Comparison of ENCODE assay signal across 30 cellular contexts in genomic region chr10:117619710-117620405, GRCh38.
"Had no signal": no experiment of that assay in that cellular context is flagged by ENCODE, and none has a peak within 500 bp of the region (broad histone marks: within the 10 kb centered on the region; RNA-seq: fewer than 3 reads in every experiment).

No MANE protein-coding gene starts in this region.

- H3K27ac Mint-ChIP-seq: activated B cell treated with CpG ODN at 0.5 μM for 24 hours; activated naive CD4-positive, alpha-beta T cell treated with anti-CD3 and anti-CD28 coated beads, Interleukin-2, amount 10 ng/mL, durations not matched to agents 7 days and 5 days; activated naive CD8-positive, alpha-beta T cell treated with anti-CD3 and anti-CD28 coated beads, Interleukin-2, amount 10 ng/mL, durations not matched to agents 7 days and 5 days; activated T-helper 1 cell treated with anti-CD3 and anti-CD28 coated beads, Interleukin-12 subunit alpha, Interleukin-12 subunit beta, Interleukin-2, Interleukin-4 antibody, amounts not matched to agents 30 ng/mL and 10 ng/mL and 1 ng/mL, durations not matched to agents 14 hours and 24 hours and 36 hours; natural killer cell treated with Interleukin-12 subunit alpha and Interleukin-12 subunit beta and Interleukin-15 and Interleukin-18, amount 100 ng/mL, for 72 hours; stimulated activated naive B cell treated with anti-CD40 and anti-IgM and Interleukin-4, amounts not matched to agents 10 μg/mL and 1 μg/mL and 100 μg/mL, for 72 hours; T-helper 17 cell had no signal

- H3K27ac ChIP-seq: epithelial cell of prostate, gastroesophageal sphincter, hepatocyte, left ventricle myocardium inferior, pancreas, prostate gland, sigmoid colon, stomach, suprapubic skin, tibial artery had no signal

- ATAC-seq: gastroesophageal sphincter; mucosa of descending colon; stimulated activated naive B cell treated with anti-CD40 and anti-IgM and Interleukin-4, amounts not matched to agents 10 μg/mL and 1 μg/mL and 100 μg/mL, for 72 hours; T-helper 17 cell had no signal

- H3K36me3 Mint-ChIP-seq: activated naive CD4-positive, alpha-beta T cell treated with anti-CD3 and anti-CD28 coated beads, Interleukin-2, amount 10 ng/mL, durations not matched to agents 7 days and 5 days; activated naive CD8-positive, alpha-beta T cell treated with anti-CD3 and anti-CD28 coated beads, Interleukin-2, amount 10 ng/mL, durations not matched to agents 7 days and 5 days; natural killer cell treated with Interleukin-12 subunit alpha and Interleukin-12 subunit beta and Interleukin-15 and Interleukin-18, amount 100 ng/mL, for 72 hours; stimulated activated naive B cell treated with anti-CD40 and anti-IgM and Interleukin-4, amounts not matched to agents 10 μg/mL and 1 μg/mL and 100 μg/mL, for 72 hours had no signal

- H3K9me3 Mint-ChIP-seq: activated B cell treated with CpG ODN at 0.5 μM for 24 hours; activated naive CD4-positive, alpha-beta T cell treated with anti-CD3 and anti-CD28 coated beads, Interleukin-2, amount 10 ng/mL, durations not matched to agents 7 days and 5 days; activated naive CD8-positive, alpha-beta T cell treated with anti-CD3 and anti-CD28 coated beads, Interleukin-2, amount 10 ng/mL, durations not matched to agents 7 days and 5 days; activated T-helper 1 cell treated with anti-CD3 and anti-CD28 coated beads, Interleukin-12 subunit alpha, Interleukin-12 subunit beta, Interleukin-2, Interleukin-4 antibody, amounts not matched to agents 30 ng/mL and 10 ng/mL and 1 ng/mL, durations not matched to agents 14 hours and 24 hours and 36 hours; stimulated activated naive B cell treated with anti-CD40 and anti-IgM and Interleukin-4, amounts not matched to agents 10 μg/mL and 1 μg/mL and 100 μg/mL, for 72 hours had no signal

- FAIRE-seq: endometrium, pancreas had no signal

- H3K4me3 Mint-ChIP-seq: activated B cell treated with CpG ODN at 0.5 μM for 24 hours; activated naive CD4-positive, alpha-beta T cell treated with anti-CD3 and anti-CD28 coated beads, Interleukin-2, amount 10 ng/mL, durations not matched to agents 7 days and 5 days; activated naive CD8-positive, alpha-beta T cell treated with anti-CD3 and anti-CD28 coated beads, Interleukin-2, amount 10 ng/mL, durations not matched to agents 7 days and 5 days; activated T-helper 1 cell treated with anti-CD3 and anti-CD28 coated beads, Interleukin-12 subunit alpha, Interleukin-12 subunit beta, Interleukin-2, Interleukin-4 antibody, amounts not matched to agents 30 ng/mL and 10 ng/mL and 1 ng/mL, durations not matched to agents 14 hours and 24 hours and 36 hours; natural killer cell treated with Interleukin-12 subunit alpha and Interleukin-12 subunit beta and Interleukin-15 and Interleukin-18, amount 100 ng/mL, for 72 hours; stimulated activated naive B cell treated with anti-CD40 and anti-IgM and Interleukin-4, amounts not matched to agents 10 μg/mL and 1 μg/mL and 100 μg/mL, for 72 hours; T-helper 17 cell had no signal

- DNase-seq: activated B cell treated with CpG ODN at 0.5 μM for 24 hours; activated CD4-positive, alpha-beta T cell treated with anti-CD3 and anti-CD28 coated beads, Interleukin-2, amount 50 U/mL, for 4 hours; activated CD8-positive, alpha-beta memory T cell treated with anti-CD3 and anti-CD28 coated beads, Interleukin-2, amount 50 U/mL, for 4 hours; activated gamma-delta T cell; activated naive CD4-positive, alpha-beta T cell treated with anti-CD3 and anti-CD28 coated beads, Interleukin-2, amount 10 ng/mL, durations not matched to agents 7 days and 5 days; activated naive CD8-positive, alpha-beta T cell treated with anti-CD3 and anti-CD28 coated beads, Interleukin-2, amount 10 ng/mL, durations not matched to agents 7 days and 5 days; activated T-cell treated with anti-CD3 and anti-CD28 coated beads, Interleukin-2, amount 50 U/mL, for 1 hour; caudate nucleus; cortex of kidney; islet precursor cell; left ventricle myocardium inferior; mucosa of descending colon; pancreas; retina; sigmoid colon; stimulated activated CD4-positive, alpha-beta T cell treated with anti-CD3 and anti-CD28 coated beads, Interleukin-2, amount 100 ng/mL, for 24 hours; stimulated activated naive B cell treated with anti-CD40 and anti-IgM and Interleukin-4, amounts not matched to agents 10 μg/mL and 1 μg/mL and 100 μg/mL, for 72 hours; stomach; SW 1271; T-helper 17 cell; tibial artery had no signal

- H3K4me1 Mint-ChIP-seq: activated B cell treated with CpG ODN at 0.5 μM for 24 hours; activated naive CD4-positive, alpha-beta T cell treated with anti-CD3 and anti-CD28 coated beads, Interleukin-2, amount 10 ng/mL, durations not matched to agents 7 days and 5 days; activated naive CD8-positive, alpha-beta T cell treated with anti-CD3 and anti-CD28 coated beads, Interleukin-2, amount 10 ng/mL, durations not matched to agents 7 days and 5 days; stimulated activated naive B cell treated with anti-CD40 and anti-IgM and Interleukin-4, amounts not matched to agents 10 μg/mL and 1 μg/mL and 100 μg/mL, for 72 hours; T-helper 17 cell had no signal

- H3K9me3 ChIP-seq: gastroesophageal sphincter, left ventricle myocardium inferior, mucosa of descending colon, pancreas, prostate gland, sigmoid colon, stomach, suprapubic skin, tibial artery had no signal

- H3K27me3 ChIP-seq: pancreas, sigmoid colon, suprapubic skin, tibial artery had no signal

- H3K4me1 ChIP-seq: gastroesophageal sphincter, left ventricle myocardium inferior, pancreas, prostate gland, sigmoid colon, stomach, suprapubic skin, tibial artery had no signal

- H3K4me3 ChIP-seq: gastroesophageal sphincter, hepatocyte, left ventricle myocardium inferior, mucosa of descending colon, pancreas, prostate gland, sigmoid colon, smooth muscle cell, stomach, suprapubic skin, tibial artery had no signal

- H3K36me3 ChIP-seq: gastroesophageal sphincter, left ventricle myocardium inferior, pancreas, prostate gland, sigmoid colon, stomach, suprapubic skin, tibial artery had no signal
